In genomic region chr22:24826710-24827285, GRCh38 we compare ENCODE assay signal across 31 cellular contexts. TPM values are rescaled to one million over a fixed set of nuclear protein-coding genes. Genes with fewer than 3 reads are reported as not detected.
"Had no signal": no experiment of that assay in that cellular context is flagged by ENCODE, and none has a peak within 500 bp of the region (broad histone marks: within the 10 kb centered on the region; RNA-seq: fewer than 3 reads in every experiment).

No MANE protein-coding gene starts in this region.

- H3K27ac Mint-ChIP-seq: activated CD4-positive, alpha-beta memory T cell treated with anti-CD3 and anti-CD28 coated beads, Interleukin-2, amount 10 ng/mL, durations not matched to agents 7 days and 5 days; activated CD4-positive, alpha-beta T cell treated with anti-CD3 and anti-CD28 coated beads, Interleukin-2, amount 10 ng/mL, durations not matched to agents 24 days and 14 days; activated naive CD4-positive, alpha-beta T cell treated with anti-CD3 and anti-CD28 coated beads for 36 hours; activated naive CD8-positive, alpha-beta T cell treated with anti-CD3 and anti-CD28 coated beads, Interleukin-2, amount 10 ng/mL, durations not matched to agents 7 days and 5 days; activated T-cell treated with anti-CD3 and anti-CD28 coated beads, Interleukin-2, amount 50 U/mL, for 72 hours; natural killer cell treated with Interleukin-12 subunit alpha and Interleukin-12 subunit beta and Interleukin-15 and Interleukin-18, amount 100 ng/mL, for 72 hours; stimulated activated memory B cell treated with anti-CD40 and anti-IgM and Interleukin-4, amounts not matched to agents 10 μg/mL and 1 μg/mL and 100 μg/mL, for 72 hours had no signal

- H3K27ac ChIP-seq: cardiac muscle cell, esophagus muscularis mucosa, neutrophil, ovary, VCaP had no signal

- H3K4me3 ChIP-seq: cardiac muscle cell, esophagus muscularis mucosa, lung, ovary, smooth muscle cell had no signal

- H3K4me1 ChIP-seq: esophagus muscularis mucosa had no signal

- H3K36me3 Mint-ChIP-seq: activated naive CD8-positive, alpha-beta T cell treated with anti-CD3 and anti-CD28 coated beads, Interleukin-2, amount 10 ng/mL, durations not matched to agents 7 days and 5 days; natural killer cell treated with Interleukin-12 subunit alpha and Interleukin-12 subunit beta and Interleukin-15 and Interleukin-18, amount 100 ng/mL, for 72 hours; stimulated activated memory B cell treated with anti-CD40 and anti-IgM and Interleukin-4, amounts not matched to agents 10 μg/mL and 1 μg/mL and 100 μg/mL, for 72 hours had no signal

- H3K9me3 ChIP-seq: esophagus muscularis mucosa, neutrophil, ovary had no signal

- DNase-seq: activated CD4-positive, alpha-beta memory T cell treated with anti-CD3 and anti-CD28 coated beads, Interleukin-2, amount 10 ng/mL, durations not matched to agents 7 days and 5 days; activated CD4-positive, alpha-beta T cell treated with anti-CD3 and anti-CD28 coated beads, Interleukin-2, amount 10 ng/mL, durations not matched to agents 24 days and 14 days; activated effector memory CD4-positive, alpha-beta T cell treated with Interleukin-2 at 50 U/mL for 16 hours; activated naive CD4-positive, alpha-beta T cell treated with anti-CD3 and anti-CD28 coated beads for 36 hours; activated naive CD8-positive, alpha-beta T cell treated with anti-CD3 and anti-CD28 coated beads, Interleukin-2, amount 10 ng/mL, durations not matched to agents 7 days and 5 days; activated T-cell treated with anti-CD3 and anti-CD28 coated beads, Interleukin-2, amount 50 U/mL, for 72 hours; amniotic stem cell; dermis blood vessel endothelial cell; effector memory CD4-positive, alpha-beta T cell; glutamatergic neuron; ovary; stimulated activated CD4-positive, alpha-beta T cell treated with anti-CD3 and anti-CD28 coated beads, Interleukin-15, amount 100 ng/mL, for 24 hours; trophoblast cell had no signal

- H3K36me3 ChIP-seq: cardiac muscle cell, esophagus muscularis mucosa, neutrophil, ovary had no signal

- H3K4me3 Mint-ChIP-seq: activated CD4-positive, alpha-beta memory T cell treated with anti-CD3 and anti-CD28 coated beads, Interleukin-2, amount 10 ng/mL, durations not matched to agents 7 days and 5 days; activated CD4-positive, alpha-beta T cell treated with anti-CD3 and anti-CD28 coated beads, Interleukin-2, amount 10 ng/mL, durations not matched to agents 24 days and 14 days; activated naive CD4-positive, alpha-beta T cell treated with anti-CD3 and anti-CD28 coated beads for 36 hours; activated naive CD8-positive, alpha-beta T cell treated with anti-CD3 and anti-CD28 coated beads, Interleukin-2, amount 10 ng/mL, durations not matched to agents 7 days and 5 days; activated T-cell treated with anti-CD3 and anti-CD28 coated beads, Interleukin-2, amount 50 U/mL, for 72 hours; natural killer cell treated with Interleukin-12 subunit alpha and Interleukin-12 subunit beta and Interleukin-15 and Interleukin-18, amount 100 ng/mL, for 72 hours; stimulated activated memory B cell treated with anti-CD40 and anti-IgM and Interleukin-4, amounts not matched to agents 10 μg/mL and 1 μg/mL and 100 μg/mL, for 72 hours had no signal

- H3K27me3 ChIP-seq: cardiac muscle cell, esophagus muscularis mucosa, neutrophil, ovary had no signal

- H3K27me3 Mint-ChIP-seq: activated naive CD8-positive, alpha-beta T cell treated with anti-CD3 and anti-CD28 coated beads, Interleukin-2, amount 10 ng/mL, durations not matched to agents 7 days and 5 days; natural killer cell treated with Interleukin-12 subunit alpha and Interleukin-12 subunit beta and Interleukin-15 and Interleukin-18, amount 100 ng/mL, for 72 hours had no signal

- H3K4me1 Mint-ChIP-seq: activated CD4-positive, alpha-beta T cell treated with anti-CD3 and anti-CD28 coated beads, Interleukin-2, amount 10 ng/mL, durations not matched to agents 24 days and 14 days; activated naive CD8-positive, alpha-beta T cell treated with anti-CD3 and anti-CD28 coated beads, Interleukin-2, amount 10 ng/mL, durations not matched to agents 7 days and 5 days had no signal

- H3K9me3 Mint-ChIP-seq: activated CD4-positive, alpha-beta memory T cell treated with anti-CD3 and anti-CD28 coated beads, Interleukin-2, amount 10 ng/mL, durations not matched to agents 7 days and 5 days; activated CD4-positive, alpha-beta T cell treated with anti-CD3 and anti-CD28 coated beads, Interleukin-2, amount 10 ng/mL, durations not matched to agents 24 days and 14 days; activated naive CD4-positive, alpha-beta T cell treated with anti-CD3 and anti-CD28 coated beads for 36 hours; activated naive CD8-positive, alpha-beta T cell treated with anti-CD3 and anti-CD28 coated beads, Interleukin-2, amount 10 ng/mL, durations not matched to agents 7 days and 5 days; activated T-cell treated with anti-CD3 and anti-CD28 coated beads, Interleukin-2, amount 50 U/mL, for 72 hours; natural killer cell treated with Interleukin-12 subunit alpha and Interleukin-12 subunit beta and Interleukin-15 and Interleukin-18, amount 100 ng/mL, for 72 hours; stimulated activated memory B cell treated with anti-CD40 and anti-IgM and Interleukin-4, amounts not matched to agents 10 μg/mL and 1 μg/mL and 100 μg/mL, for 72 hours had no signal

- FAIRE-seq: endothelial cell of umbilical vein, frontal cortex, keratinocyte had no signal

- ATAC-seq: activated CD4-positive, CD25-positive, alpha-beta regulatory T cell treated with anti-CD3 and anti-CD28 coated beads, Interleukin-2, amount 50 U/mL, for 24 hours; activated T-cell treated with anti-CD3 and anti-CD28 coated beads, Interleukin-2, amount 50 U/mL, for 72 hours; natural killer cell treated with Interleukin-12 subunit alpha and Interleukin-12 subunit beta and Interleukin-15 and Interleukin-18, amount 100 ng/mL, for 72 hours; sciatic nerve; SK-N-SH treated with all-trans-retinoic acid at 6 μM for 48 hours; stimulated activated memory B cell treated with anti-CD40 and anti-IgM and Interleukin-4, amounts not matched to agents 10 μg/mL and 1 μg/mL and 100 μg/mL, for 72 hours had no signal

RNA-seq across cellular contexts. Expression of gene SGSM1, which starts 20.8 kb away (rescaled TPM):
- polyA plus RNA-seq: cardiac muscle cell, keratinocyte, smooth muscle cell had no signal

RNA-seq across cellular contexts. Expression of gene PIWIL3, which starts 52.3 kb away (rescaled TPM):
- total RNA-seq: activated CD4-positive, alpha-beta memory T cell treated with anti-CD3 and anti-CD28 coated beads, Interleukin-2, amount 10 ng/mL, durations not matched to agents 7 days and 5 days; activated CD4-positive, alpha-beta T cell treated with anti-CD3 and anti-CD28 coated beads, Interleukin-2, amount 10 ng/mL, durations not matched to agents 24 days and 14 days; activated naive CD4-positive, alpha-beta T cell treated with anti-CD3 and anti-CD28 coated beads for 36 hours; activated naive CD8-positive, alpha-beta T cell treated with anti-CD3 and anti-CD28 coated beads, Interleukin-2, amount 10 ng/mL, durations not matched to agents 7 days and 5 days; activated T-cell treated with anti-CD3 and anti-CD28 coated beads, Interleukin-2, amount 50 U/mL, for 72 hours; cardiac muscle cell; esophagus muscularis mucosa; frontal cortex; lung; mesenteric fat pad; natural killer cell treated with Interleukin-12 subunit alpha and Interleukin-12 subunit beta and Interleukin-15 and Interleukin-18, amount 100 ng/mL, for 72 hours; pulmonary artery endothelial cell; sciatic nerve; T-helper 2 cell treated with Interferon-gamma antibody and Interleukin-4, amounts not matched to agents 100 ng/mL and 5 ng/mL, for 36 hours; temporal lobe had no signal
- polyA plus RNA-seq: cardiac muscle cell, endothelial cell of umbilical vein, keratinocyte, lung, smooth muscle cell had no signal
